9 cellular contexts compared by ENCODE assay signal in the genomic region with DNA sequence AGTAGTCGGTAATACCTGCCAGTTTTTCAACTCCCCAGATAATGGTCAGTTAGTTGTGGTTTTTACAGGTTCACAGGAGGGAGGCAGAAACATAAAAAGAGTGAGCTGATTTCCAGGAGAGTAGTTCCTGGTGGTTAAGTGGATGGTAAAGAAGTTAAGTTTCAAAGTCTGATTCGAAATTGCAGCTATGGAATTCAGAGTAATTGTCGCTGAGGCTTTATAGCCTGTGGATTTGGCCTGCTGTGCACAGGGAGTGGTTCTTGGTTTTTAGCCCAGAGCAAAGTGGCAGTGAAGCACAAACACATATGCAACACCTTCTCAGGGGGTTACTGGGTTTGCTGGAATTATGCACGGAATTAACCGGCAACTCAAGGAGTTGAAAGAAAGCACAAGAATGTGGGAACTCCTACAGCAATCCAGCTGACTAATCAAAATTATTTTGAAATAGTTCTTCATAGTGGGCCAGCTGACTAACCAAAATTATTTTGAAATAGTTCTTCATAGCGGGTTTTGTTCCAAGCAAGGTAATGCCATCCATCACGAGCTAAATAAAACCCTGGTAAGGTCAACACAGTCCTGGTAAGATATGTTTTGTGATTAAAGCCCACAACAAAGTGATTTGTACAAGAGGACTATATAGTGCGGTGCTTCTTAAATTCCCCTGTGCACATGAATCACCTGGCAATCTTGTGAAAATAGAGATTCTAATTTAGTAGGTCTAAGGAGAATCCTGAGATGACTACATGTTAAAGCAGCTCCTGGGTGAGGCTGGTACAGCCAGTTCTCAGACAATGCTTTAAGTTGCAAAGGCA.
DNase-seq lines count a peak whose midpoint lies in the region; ATAC-seq and TF ChIP-seq lines count a peak whose summit lies in the region.
"Had no signal": no experiment of that assay in that cellular context is flagged by ENCODE, and none has a peak within 500 bp of the region (broad histone marks: within the 10 kb centered on the region; RNA-seq: fewer than 3 reads in every experiment).

No MANE protein-coding gene starts in this region.

- H3K27ac ChIP-seq in transverse colon, result peak overlapping the region; percentile 75 to 81 (median 78)

- peak; percentile 93 for TF ChIP-seq EP300 in Ishikawa (IDR thresholded peaks at IDR 0.05; ENCODE audit: borderline replicate concordance)
- no peak for TF ChIP-seq EP300 in transverse colon (IDR thresholded peaks at IDR 0.05; ENCODE audit: low read depth)

- 31 to 34% methylated on average over 6 to 8 of the region's 8 CpGs for WGBS in transverse colon (ENCODE audit: low coverage in 1 of 2), 2 donors

- no peak for TF ChIP-seq POLR2A in transverse colon (IDR thresholded peaks at IDR 0.05)

- no peaks in the 10 kb centered on the region for H3K36me3 ChIP-seq in transverse colon

- intact Hi-C loops in transverse colon (cut with DNase I; ENCODE audit: low total_unique reads), result no loop called here

- DNase-seq in cerebellar cortex (ENCODE audit: low spot score) (peak; percentile 34), kidney glomerular epithelial cell (lab: John Stamatoyannopoulos, UW) (peak; percentile 64), transverse colon (peak; percentile 66)
- DNase-seq in activated naive CD4-positive, alpha-beta T cell (lab: John Stamatoyannopoulos, UW), result no peak
- DNase-seq in stimulated activated CD4-positive, alpha-beta T cell treated with anti-CD3 and anti-CD28 coated beads, Interleukin-1b, Interleukin-23, amount 100 ng/mL, for 48 hours, result no peak
- DNase-seq: NCI-H2081 treated with DMSO at 0.1 percent for 48 hours, occipital lobe had no signal

- ATAC-seq in GM19463 (IDR thresholded peaks at IDR 0.05; ENCODE audit: unreplicated experiment), result no peak

- H3K4me3 ChIP-seq in transverse colon, result no peak overlapping the region

- no peaks in the 10 kb centered on the region for H3K27me3 ChIP-seq in transverse colon

- peak; percentile 17; the same call in 1 of the 2 replicates for TF ChIP-seq RAD21 in Ishikawa (IDR thresholded peaks at IDR 0.05; ENCODE audit: low read depth)

- H3K4me1 ChIP-seq in transverse colon, result peaks cover 5 to 23% (median 10%) of the 10 kb centered on the region in 4 donors

- no peaks in the 10 kb centered on the region for H3K9me3 ChIP-seq in transverse colon

- in situ Hi-C loops in transverse colon (cut with MboI; ENCODE audit: low pct_ligation_motif_present in 1 of 4, low pct_unique_long_range_greater_than_20kb in 1 of 4, low sequenced_read_pairs in 3 of 4), result no loop called here

- TF ChIP-seq CTCF in transverse colon (IDR thresholded peaks at IDR 0.05), result no peak

TF ChIP-seq in Ishikawa, 13 proteins besides CTCF, POLR2A, EP300 and RAD21:
- TF ChIP-seq FOXM1 (IDR thresholded peaks at IDR 0.05; ENCODE audit: borderline replicate concordance, low read depth) (peak; percentile 87), TEAD4 (IDR thresholded peaks at IDR 0.05) (peak; percentile 96), REST (IDR thresholded peaks at IDR 0.05; ENCODE audit: low read depth) (peak; percentile 7; the same call in 1 of the 2 replicates), NFIC (IDR thresholded peaks at IDR 0.05) (peak; percentile 96), ZBTB7A (IDR thresholded peaks at IDR 0.05; ENCODE audit: low read depth) (no peak), MAX (IDR thresholded peaks at IDR 0.05) (peak; percentile 42; the same call in 1 of the 2 replicates), TCF12 (IDR thresholded peaks at IDR 0.05; ENCODE audit: low read depth) (peak; percentile 93), CEBPB (IDR thresholded peaks at IDR 0.05) (peak; percentile 89)
- TF ChIP-seq, protein P1, sequence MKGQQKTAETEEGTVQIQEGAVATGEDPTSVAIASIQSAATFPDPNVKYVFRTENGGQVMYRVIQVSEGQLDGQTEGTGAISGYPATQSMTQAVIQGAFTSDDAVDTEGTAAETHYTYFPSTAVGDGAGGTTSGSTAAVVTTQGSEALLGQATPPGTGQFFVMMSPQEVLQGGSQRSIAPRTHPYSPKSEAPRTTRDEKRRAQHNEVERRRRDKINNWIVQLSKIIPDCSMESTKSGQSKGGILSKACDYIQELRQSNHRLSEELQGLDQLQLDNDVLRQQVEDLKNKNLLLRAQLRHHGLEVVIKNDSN (IDR thresholded peaks at IDR 0.05), result no peak

Comparison
In these comparisons a context has a peak if more than half of its experiments do, and no peak if none do; other contexts are left out.
1. DNase-seq: peak in cerebellar cortex (single experiment), kidney glomerular epithelial cell (single experiment) and transverse colon (single experiment); none in activated naive CD4-positive, alpha-beta T cell (0 of 4) and stimulated activated CD4-positive, alpha-beta T cell treated with anti-CD3 and anti-CD28 coated beads, Interleukin-1b, Interleukin-23, amount 100 ng/mL, for 48 hours (single experiment).